ENCODE assay signal across 17 cellular contexts in the genomic region with DNA sequence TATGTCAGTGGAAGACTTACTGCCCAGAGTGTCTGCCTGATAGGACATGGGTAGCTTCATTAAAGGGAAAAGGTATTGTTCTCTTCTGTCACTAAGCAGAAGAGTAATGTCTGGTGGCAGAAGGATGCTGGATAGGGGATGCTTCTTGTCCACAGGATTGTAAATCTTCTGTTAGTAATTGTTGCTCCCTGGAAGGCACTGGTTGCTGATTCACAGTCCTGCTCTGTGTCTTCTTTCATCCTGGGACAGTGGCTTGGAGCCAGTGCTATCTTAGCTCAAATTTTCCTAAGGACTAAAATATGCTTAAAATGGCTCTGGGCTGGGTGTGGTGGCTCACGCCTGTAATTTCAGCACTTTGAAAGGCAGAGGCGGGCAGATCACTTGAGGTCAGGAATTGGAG. TPM values are rescaled to one million over a fixed set of nuclear protein-coding genes. Genes with fewer than 3 reads are reported as not detected.
DNase-seq lines count a peak whose midpoint lies in the region; TF ChIP-seq lines count a peak whose summit lies in the region.
"Had no signal": no experiment of that assay in that cellular context is flagged by ENCODE, and none has a peak within 500 bp of the region (broad histone marks: within the 10 kb centered on the region; RNA-seq: fewer than 3 reads in every experiment).

No MANE protein-coding gene starts in this region.

- DNase-seq in AG20443 (ENCODE audit: low spot score) (peak; percentile 84), GM04504 (ENCODE audit: low read depth) (peak; percentile 69), astrocyte of the spinal cord (ENCODE audit: low read depth, low spot score) (peak; percentile 26), myocyte (ENCODE audit: low read depth) (peak; percentile 50), globus pallidus (ENCODE audit: low spot score) (no peak), BE2C (no peak), NCI-H1105 treated with DMSO at 0.1 percent for 48 hours (lab: John Stamatoyannopoulos, UW) (no peak)
- DNase-seq: activated CD4-positive, CD25-positive, alpha-beta regulatory T cell treated with anti-CD3 and anti-CD28 coated beads, Interleukin-2, amount 50 U/mL, for 72 hours; activated naive CD4-positive, alpha-beta T cell treated with anti-CD3 and anti-CD28 coated beads for 36 hours; body of pancreas; cortex of kidney; DMS 273 treated with DMSO at 0.1 percent for 48 hours; NCI-H1436; ovary; uterus had no signal

- no peaks in the 10 kb centered on the region for H3K4me1 ChIP-seq in BE2C
- H3K4me1 ChIP-seq: BLaER1 treated with 17β-estradiol and CSF1 and Interleukin-3, amounts not matched to agents 10 nM and 100 nM; body of pancreas; right lobe of liver; uterus had no signal

- H3K27me3 ChIP-seq in BE2C, result no peaks in the 10 kb centered on the region
- H3K27me3 ChIP-seq: BLaER1 treated with 17β-estradiol and CSF1 and Interleukin-3, amounts not matched to agents 10 nM and 100 nM; body of pancreas; ovary; right lobe of liver; uterus had no signal

- H3K9me3 ChIP-seq in BE2C, result no peaks in the 10 kb centered on the region
- H3K9me3 ChIP-seq: body of pancreas, ovary, right lobe of liver, uterus had no signal

- in situ Hi-C loops in astrocyte of the spinal cord (cut with HindIII; ENCODE audit: low sequenced_read_pairs), result no loop called here

- no peaks in the 10 kb centered on the region for H3K36me3 ChIP-seq in BE2C
- H3K36me3 ChIP-seq: ovary, right lobe of liver, uterus had no signal

- TF ChIP-seq CTCF in astrocyte of the spinal cord (IDR thresholded peaks at IDR 0.05; ENCODE audit: low read depth, low read length) (no peak), BE2C (IDR thresholded peaks at IDR 0.05; ENCODE audit: low read depth, low read length) (no peak)

- H3K4me3 ChIP-seq in astrocyte of the spinal cord (ENCODE audit: low read depth, low read length), result no peak overlapping the region
- no peak overlapping the region for H3K4me3 ChIP-seq in BE2C (ENCODE audit: low read depth, low read length)
- H3K4me3 ChIP-seq: BLaER1 treated with 17β-estradiol and CSF1 and Interleukin-3, amounts not matched to agents 10 nM and 100 nM; body of pancreas; ovary; right lobe of liver; uterus had no signal

RNA-seq across cellular contexts. Expression of a gene that starts 47.9 kb away (rescaled TPM):
- total RNA-seq in myocyte, result 6.9 and 7.1 TPM in 2 replicates
- 2.0 TPM for polyA plus RNA-seq in myocyte (2012)
- 0.39 TPM for polyA plus RNA-seq in BE2C (2012; ENCODE audit: insufficient read depth, insufficient read length, low read depth)

RNA-seq across cellular contexts. Expression of a gene that starts 53.3 kb away (rescaled TPM):
- 57.3 and 84.8 TPM in 2 replicates for total RNA-seq in myocyte
- polyA plus RNA-seq in myocyte (2012), result 238 TPM
- polyA plus RNA-seq in BE2C (2012; ENCODE audit: insufficient read depth, insufficient read length, low read depth), result 122 TPM

Comparison
In these comparisons a context has a peak if more than half of its experiments do, and no peak if none do; other contexts are left out.
1. DNase-seq: peak in AG20443 (single experiment), GM04504 (single experiment), astrocyte of the spinal cord (single experiment) and myocyte (single experiment); none in globus pallidus (single experiment), BE2C (single experiment) and NCI-H1105 treated with DMSO at 0.1 percent for 48 hours (single experiment).